Comparison of ENCODE assay signal across 13 cellular contexts in genomic region chrX:110082156-110082555, GRCh38.
DNase-seq lines count a peak whose midpoint lies in the region; ATAC-seq, FAIRE-seq and TF ChIP-seq lines count a peak whose summit lies in the region.
"Had no signal": no experiment of that assay in that cellular context is flagged by ENCODE, and none has a peak within 500 bp of the region (broad histone marks: within the 10 kb centered on the region; RNA-seq: fewer than 3 reads in every experiment).

No MANE protein-coding gene starts in this region.

- WGBS in testis, 2 donors, result 31 to 36% methylated on average over 4 of the region's 4 CpGs

- H3K9me3 ChIP-seq in ascending aorta, result no peaks in the 10 kb centered on the region
- no peaks in the 10 kb centered on the region for H3K9me3 ChIP-seq in testis
- H3K9me3 ChIP-seq in vagina, result no peaks in the 10 kb centered on the region

- H3K27ac ChIP-seq in ascending aorta, result peak overlapping the region; percentile 46 to 48
- H3K27ac ChIP-seq in testis, result no peak overlapping the region
- H3K27ac ChIP-seq in vagina, result no peak overlapping the region
- H3K27ac ChIP-seq: neural progenitor cell had no signal

- H3K27me3 ChIP-seq in ascending aorta, result no peaks in the 10 kb centered on the region
- no peaks in the 10 kb centered on the region for H3K27me3 ChIP-seq in testis
- no peaks in the 10 kb centered on the region for H3K27me3 ChIP-seq in vagina
- H3K27me3 ChIP-seq: neural progenitor cell had no signal

- peaks cover 0 to 3% of the 10 kb centered on the region in 2 donors for H3K4me1 ChIP-seq in ascending aorta
- no peaks in the 10 kb centered on the region for H3K4me1 ChIP-seq in testis
- peaks cover 8% of the 10 kb centered on the region for H3K4me1 ChIP-seq in vagina

- TF ChIP-seq CTCF in ascending aorta (IDR thresholded peaks at IDR 0.05), result no peak
- TF ChIP-seq CTCF in testis (IDR thresholded peaks at IDR 0.05), result no peak
- no peak for TF ChIP-seq CTCF in vagina (IDR thresholded peaks at IDR 0.05)

- TF ChIP-seq POLR2A in testis (IDR thresholded peaks at IDR 0.05), result no peak
- no peak for TF ChIP-seq POLR2A in GM12892 (IDR thresholded peaks at IDR 0.05; ENCODE audit: low read depth, low read length)
- no peak for TF ChIP-seq POLR2A in vagina (IDR thresholded peaks at IDR 0.05)

- H3K36me3 ChIP-seq in ascending aorta (no peaks in the 10 kb centered on the region), testis (ENCODE audit: low read depth, missing control alignments) (no peaks in the 10 kb centered on the region), vagina (no peaks in the 10 kb centered on the region)
- H3K36me3 ChIP-seq: neural progenitor cell had no signal

- H3K4me3 ChIP-seq in ascending aorta (no peak overlapping the region), testis (no peak overlapping the region), vagina (no peak overlapping the region)
- H3K4me3 ChIP-seq: neural progenitor cell had no signal

- ATAC-seq in left ventricle myocardium superior, result peak; percentile 90

- FAIRE-seq in GM12892 (lab: Jason Lieb, UNC), result no peak

- intact Hi-C loops in ascending aorta (cut with DNase I) (loop anchor here (5.0 kb wide), 1 partner anchor 80 kb away; the partner anchor contains the start of gene TMEM164), left ventricle myocardium superior (cut with micrococcal nuclease) (no loop called here), testis (cut with DNase I; ENCODE audit: low total_unique reads) (no loop called here), vagina (cut with DNase I) (no loop called here)

- DNase-seq in NCI-H345 (lab: John Stamatoyannopoulos, UW) (peak; percentile 28), NCI-H345 treated with DMSO at 0.1 percent for 48 hours (lab: John Stamatoyannopoulos, UW; ENCODE audit: unreplicated experiment) (no peak), ascending aorta (ENCODE audit: low spot score in 2 of 2) (no peak), left ventricle myocardium superior (peak; percentile 29), testis (peak; percentile 13), GOT3 (lab: John Stamatoyannopoulos, UW) (no peak), GM12892 (ENCODE audit: insufficient read length) (no peak), vagina (ENCODE audit: extremely low spot score in 2 of 2) (no peak)
- DNase-seq: ACHN; activated B cell treated with CpG ODN at 0.5 μM for 24 hours; activated naive CD4-positive, alpha-beta T cell; OCI-M1 had no signal

Comparison
In these comparisons a context has a peak if more than half of its experiments do, and no peak if none do; other contexts are left out.
1. DNase-seq: peak in NCI-H345 (single experiment), left ventricle myocardium superior (single experiment) and testis (single experiment); none in NCI-H345 treated with DMSO at 0.1 percent for 48 hours (single experiment), ascending aorta (0 of 2), GOT3 (single experiment), GM12892 (single experiment) and vagina (0 of 2).
2. H3K27ac ChIP-seq: peak in ascending aorta (2 of 2); none in testis (0 of 2) and vagina (single experiment).